In the genomic region with DNA sequence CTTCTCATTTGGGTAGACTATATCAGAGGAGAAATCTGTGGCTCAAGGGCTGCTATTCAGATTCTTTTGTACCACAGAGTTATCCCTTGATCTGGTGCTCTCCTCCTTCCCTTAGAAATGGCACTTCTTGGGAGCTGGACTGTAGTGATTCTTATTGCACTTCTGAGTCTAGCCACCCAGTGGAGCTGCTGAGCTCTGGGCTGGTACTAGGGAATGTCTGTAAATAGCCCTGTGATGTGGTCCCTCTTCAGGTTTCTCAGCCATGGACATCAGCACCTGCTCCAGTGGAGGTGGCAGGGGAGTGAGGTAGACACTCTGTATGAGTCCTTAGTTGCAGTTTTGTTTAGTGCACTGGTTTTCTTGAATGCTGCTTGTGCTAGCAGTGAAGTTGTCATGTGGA, we compare ENCODE assay signal across 13 cellular contexts.
A peak's percentile ranks its signal among the peaks of the same experiment; 100 is the strongest.
DNase-seq lines count a peak whose midpoint lies in the region; ATAC-seq and TF ChIP-seq lines count a peak whose summit lies in the region.
"Had no signal": no experiment of that assay in that cellular context is flagged by ENCODE, and none has a peak within 500 bp of the region (broad histone marks: within the 10 kb centered on the region; RNA-seq: fewer than 3 reads in every experiment).

No MANE protein-coding gene starts in this region.

- H3K27ac ChIP-seq in SU-DHL-6 (ENCODE audit: low read depth, low read length) (no peak overlapping the region), mesendoderm (ENCODE audit: low read depth, low read length) (no peak overlapping the region)
- H3K27ac ChIP-seq: epithelial cell of prostate, pancreas had no signal

- no peak overlapping the region for H2BK15ac ChIP-seq in mesendoderm (replicated peaks; ENCODE audit: low read depth)

- ATAC-seq in GM19463 (IDR thresholded peaks at IDR 0.05; ENCODE audit: unreplicated experiment) (no peak), HG03039 (IDR thresholded peaks at IDR 0.05; ENCODE audit: unreplicated experiment) (no peak)
- ATAC-seq: pancreas had no signal

- H3K4me3 ChIP-seq in SU-DHL-6 (ENCODE audit: insufficient read depth, low read length, poor library complexity, severe bottlenecking): no peak overlapping the region
- no peak overlapping the region for H3K4me3 ChIP-seq in mesendoderm (ENCODE audit: low read length)
- H3K4me3 ChIP-seq: pancreas had no signal

- H3K4me2 ChIP-seq in SU-DHL-6 (ENCODE audit: low read depth, low read length, poor library complexity, severe bottlenecking) (no peak overlapping the region), mesendoderm (ENCODE audit: low read length) (no peak overlapping the region)

- H3K27me3 ChIP-seq in SU-DHL-6 (ENCODE audit: low read length) (no peaks in the 10 kb centered on the region), mesendoderm (ENCODE audit: insufficient read depth, low read length, poor library complexity) (no peaks in the 10 kb centered on the region)
- H3K27me3 ChIP-seq: pancreas had no signal

- H2BK120ac ChIP-seq in mesendoderm (ENCODE audit: low read depth, low read length): no peak overlapping the region

- DNase-seq in HT1080 (ENCODE audit: low read depth) (peak; percentile 38), mesendoderm (peak; percentile 73), NCI-H345 (lab: John Stamatoyannopoulos, UW) (no peak)
- no peak for DNase-seq in activated CD4-positive, alpha-beta T cell treated with anti-CD3 and anti-CD28 coated beads, Interleukin-2, amount 50 U/mL, for 1 hour
- DNase-seq: EL; NCI-H187 treated with DMSO at 0.1 percent for 48 hours; pancreas; stimulated activated CD4-positive, alpha-beta T cell treated with anti-CD3 and anti-CD28 coated beads, Interleukin-4, amount 100 ng/mL, for 1 hour had no signal

- H3K4me1 ChIP-seq in mesendoderm (ENCODE audit: control insufficient read depth, low read depth, low read length): no peaks in the 10 kb centered on the region
- H3K4me1 ChIP-seq: pancreas had no signal

- H3K9ac ChIP-seq in SU-DHL-6 (ENCODE audit: low read length): no peak overlapping the region
- no peak overlapping the region for H3K9ac ChIP-seq in mesendoderm (ENCODE audit: low read length)

- no peak overlapping the region for H4K8ac ChIP-seq in mesendoderm (ENCODE audit: low read depth, low read length)

- H4K20me1 ChIP-seq in SU-DHL-6 (ENCODE audit: low read depth, low read length): no peaks in the 10 kb centered on the region

- H3K79me2 ChIP-seq in SU-DHL-6 (ENCODE audit: insufficient read depth, low read length): no peaks in the 10 kb centered on the region
- no peaks in the 10 kb centered on the region for H3K79me2 ChIP-seq in mesendoderm (ENCODE audit: control insufficient read depth, insufficient read depth, low read length)

- H3F3A ChIP-seq in SU-DHL-6 (ENCODE audit: insufficient read depth): no peaks in the 10 kb centered on the region

- H2AK5ac ChIP-seq in mesendoderm (ENCODE audit: low read length): no peak overlapping the region

- TF ChIP-seq CTCF in GM12872 (IDR thresholded peaks at IDR 0.05; ENCODE audit: insufficient read depth, low read depth, low read length): 0 out of 3 replicates have a peak, but pooled peaks have one; percentile 24
- TF ChIP-seq CTCF in SU-DHL-6 (IDR thresholded peaks at IDR 0.05; ENCODE audit: insufficient read depth, low read length, poor library complexity, severe bottlenecking): peak; percentile 31

- no peak overlapping the region for H3K23ac ChIP-seq in mesendoderm (ENCODE audit: low read length)

- H3K18ac ChIP-seq in mesendoderm (ENCODE audit: low read length): no peak overlapping the region

- no peak overlapping the region for H3K56ac ChIP-seq in mesendoderm (ENCODE audit: low read length)

- H4K5ac ChIP-seq in mesendoderm (ENCODE audit: low read length): no peak overlapping the region

- H3K9me3 ChIP-seq in SU-DHL-6 (ENCODE audit: insufficient read depth, low read length): peaks cover 20% of the 10 kb centered on the region; the same call in 1 of the 2 replicates
- H3K9me3 ChIP-seq: pancreas had no signal

- no peaks in the 10 kb centered on the region for H3K79me1 ChIP-seq in mesendoderm (ENCODE audit: low read length)

- H2AFZ ChIP-seq in SU-DHL-6 (ENCODE audit: low read depth, low read length, severe bottlenecking): peak overlapping the region; percentile 26

- no peak overlapping the region for H2BK5ac ChIP-seq in mesendoderm (ENCODE audit: low read length)

- H3K9me2 ChIP-seq in SU-DHL-6 (replicated peaks; ENCODE audit: insufficient read depth, low read length): no peaks in the 10 kb centered on the region

- 0 out of 2 replicates have a peak, but pooled peaks cover 4% of the 10 kb centered on the region for H3K36me3 ChIP-seq in SU-DHL-6 (ENCODE audit: low read length)
- no peaks in the 10 kb centered on the region for H3K36me3 ChIP-seq in mesendoderm (ENCODE audit: control insufficient read depth, insufficient read depth, low read length)
- H3K36me3 ChIP-seq: pancreas had no signal

- H3K4ac ChIP-seq in mesendoderm (ENCODE audit: low read depth, low read length): no peak overlapping the region

Comparison
In these comparisons a context has a peak if more than half of its experiments do, and no peak if none do; other contexts are left out.
1. DNase-seq: peak in HT1080 (single experiment) and mesendoderm (single experiment); none in NCI-H345 (single experiment) and activated CD4-positive, alpha-beta T cell treated with anti-CD3 and anti-CD28 coated beads, Interleukin-2, amount 50 U/mL, for 1 hour (single experiment).